In genomic region chr12:132568301-132568700, GRCh38 we compare ENCODE assay signal across 12 cellular contexts. TPM values are rescaled to one million over a fixed set of nuclear protein-coding genes. Genes with fewer than 3 reads are reported as not detected.
"Had no signal": no experiment of that assay in that cellular context is flagged by ENCODE, and none has a peak within 500 bp of the region (broad histone marks: within the 10 kb centered on the region; RNA-seq: fewer than 3 reads in every experiment).

No MANE protein-coding gene starts in this region.

- ATAC-seq: HCT116, K562 had no signal

- H3K4me3 Mint-ChIP-seq: HFFc6 had no signal

- DNase-seq: GM23248, GOT3, H7, HFFc6, IMR-90, KG1 had no signal

- H3K9me3 ChIP-seq: HAP-1 had no signal

- H3K27ac ChIP-seq: GM23248, HL-60 had no signal

- FAIRE-seq: K562 had no signal

- H3K4me1 ChIP-seq: HAP-1 had no signal

- H2AFZ ChIP-seq: GM23248 had no signal

- H3K9ac ChIP-seq: GM23248 had no signal

- H3K9me3 Mint-ChIP-seq: HFFc6 had no signal

- H3K4me3 ChIP-seq: GM23248, HAP-1, K562 had no signal

- H3K27ac Mint-ChIP-seq: HFFc6 had no signal

RNA-seq across cellular contexts. Expression of gene LRCOL1, which starts 42.1 kb away (rescaled TPM):
- total RNA-seq: GM23248, H4, H7, HT1080, IMR-90, K562 had no signal
- polyA plus RNA-seq: GM23248, K562 had no signal

RNA-seq across cellular contexts. Expression of gene P2RX2, which starts 50.3 kb away (rescaled TPM):
- total RNA-seq: GM23248, H4, HFFc6, HT1080, IMR-90, K562 had no signal
- polyA plus RNA-seq: GM23248, IMR-90, K562 had no signal
